Comparison of ENCODE assay signal across 9 cellular contexts in genomic region chr7:936131-937054, GRCh38. TPM values are rescaled to one million over a fixed set of nuclear protein-coding genes. Genes with fewer than 3 reads are reported as not detected.
DNase-seq lines count a peak whose midpoint lies in the region; ATAC-seq and TF ChIP-seq lines count a peak whose summit lies in the region.
"Had no signal": no experiment of that assay in that cellular context is flagged by ENCODE, and none has a peak within 500 bp of the region (broad histone marks: within the 10 kb centered on the region; RNA-seq: fewer than 3 reads in every experiment).

No MANE protein-coding gene starts in this region.

- H3K4me1 Mint-ChIP-seq in activated CD4-positive, alpha-beta memory T cell treated with anti-CD3 and anti-CD28 coated beads, Interleukin-2, amount 10 ng/mL, durations not matched to agents 7 days and 5 days, result peaks cover 24% of the 10 kb centered on the region
- H3K4me1 Mint-ChIP-seq in natural killer cell, result peaks cover 24 to 40% of the 10 kb centered on the region in 2 donors

- intact Hi-C loops in natural killer cell (cut with micrococcal nuclease), result no loop called here

- peaks cover 8% of the 10 kb centered on the region for H3K9me3 Mint-ChIP-seq in activated CD4-positive, alpha-beta memory T cell treated with anti-CD3 and anti-CD28 coated beads, Interleukin-2, amount 10 ng/mL, durations not matched to agents 7 days and 5 days
- H3K9me3 Mint-ChIP-seq in natural killer cell, result no peaks in the 10 kb centered on the region

- H3K4me3 Mint-ChIP-seq in activated CD4-positive, alpha-beta memory T cell treated with anti-CD3 and anti-CD28 coated beads, Interleukin-2, amount 10 ng/mL, durations not matched to agents 7 days and 5 days, result no peak overlapping the region
- no peak overlapping the region for H3K4me3 Mint-ChIP-seq in natural killer cell

- H3K4me3 ChIP-seq in GM12875 (ENCODE audit: low read depth, low read length), result peak overlapping the region; percentile 5

- TF ChIP-seq CTCF in GM12875 (IDR thresholded peaks at IDR 0.05; ENCODE audit: borderline replicate concordance, insufficient read depth, low read depth, low read length), result no peak
- no peak for TF ChIP-seq CTCF in natural killer cell (IDR thresholded peaks at IDR 0.05)

- peak overlapping the region; percentile 50 for H3K27ac Mint-ChIP-seq in activated CD4-positive, alpha-beta memory T cell treated with anti-CD3 and anti-CD28 coated beads, Interleukin-2, amount 10 ng/mL, durations not matched to agents 7 days and 5 days
- H3K27ac Mint-ChIP-seq in natural killer cell, result peak overlapping the region; percentile 67 to 70

- peak; percentile 59 for DNase-seq in activated CD4-positive, alpha-beta memory T cell treated with anti-CD3 and anti-CD28 coated beads, Interleukin-2, amount 10 ng/mL, durations not matched to agents 7 days and 5 days
- DNase-seq in natural killer cell, result no peak
- DNase-seq in NCI-H82 treated with DMSO at 0.1 percent for 48 hours (lab: John Stamatoyannopoulos, UW; ENCODE audit: unreplicated experiment), result no peak
- no peak for DNase-seq in anterior cingulate cortex (lab: John Stamatoyannopoulos, UW)
- no peak for DNase-seq in NK-92 treated with Interleukin-12 subunit alpha and Interleukin-12 subunit beta, amount 100 ng/mL, for 24 hours (lab: John Stamatoyannopoulos, UW)

- POLR2A ChIA-PET in activated CD4-positive, alpha-beta memory T cell treated with anti-CD3 and anti-CD28 coated beads, Interleukin-2, amount 10 ng/mL, durations not matched to agents 7 days and 5 days (lab: Charles Lee), result no interaction called here

- ATAC-seq in GM19467 (IDR thresholded peaks at IDR 0.05; ENCODE audit: unreplicated experiment) (peak; percentile 87), HG03442 (IDR thresholded peaks at IDR 0.05; ENCODE audit: unreplicated experiment) (peak; percentile 92), natural killer cell (peak; percentile 17 to 49 (median 48))

- no peaks in the 10 kb centered on the region for H3K36me3 Mint-ChIP-seq in activated CD4-positive, alpha-beta memory T cell treated with anti-CD3 and anti-CD28 coated beads, Interleukin-2, amount 10 ng/mL, durations not matched to agents 7 days and 5 days (ENCODE audit: low read depth)
- no peaks in the 10 kb centered on the region for H3K36me3 Mint-ChIP-seq in natural killer cell

- CTCF ChIA-PET in activated CD4-positive, alpha-beta memory T cell treated with anti-CD3 and anti-CD28 coated beads, Interleukin-2, amount 10 ng/mL, durations not matched to agents 7 days and 5 days (lab: Charles Lee), result no interaction called here

- H3K27me3 Mint-ChIP-seq in activated CD4-positive, alpha-beta memory T cell treated with anti-CD3 and anti-CD28 coated beads, Interleukin-2, amount 10 ng/mL, durations not matched to agents 7 days and 5 days, result peaks cover 15% of the 10 kb centered on the region
- H3K27me3 Mint-ChIP-seq in natural killer cell (ENCODE audit: low read depth in 2 of 2), result no peaks in the 10 kb centered on the region

RNA-seq across cellular contexts. Expression of gene ADAP1, which starts 18.1 kb away (rescaled TPM):
- 10 to 100 TPM; 11.1 to 13.0 TPM for total RNA-seq in activated CD4-positive, alpha-beta memory T cell treated with anti-CD3 and anti-CD28 coated beads, Interleukin-2, amount 10 ng/mL, durations not matched to agents 7 days and 5 days
- 100 to 1,000 TPM in 1 of 3 donors, 10 to 100 TPM in 2; 87.2 to 117 (median 89.2) TPM for total RNA-seq in natural killer cell

RNA-seq across cellular contexts. Expression of gene COX19, which starts 39.0 kb away (rescaled TPM):
- total RNA-seq in activated CD4-positive, alpha-beta memory T cell treated with anti-CD3 and anti-CD28 coated beads, Interleukin-2, amount 10 ng/mL, durations not matched to agents 7 days and 5 days, result 10 to 100 TPM; 17.4 to 18.2 TPM
- 10 to 100 TPM; 33.6 to 38.3 (median 33.6) TPM for total RNA-seq in natural killer cell

RNA-seq across cellular contexts. Expression of gene CYP2W1, which starts 46.6 kb away (rescaled TPM):
- total RNA-seq in activated CD4-positive, alpha-beta memory T cell treated with anti-CD3 and anti-CD28 coated beads, Interleukin-2, amount 10 ng/mL, durations not matched to agents 7 days and 5 days, result not detected
- total RNA-seq in natural killer cell, result not detected
- total RNA-seq: SK-MEL-5 had no signal

Comparison
In these comparisons a context has a peak if more than half of its experiments do, and no peak if none do; other contexts are left out.
1. RNA of gene ADAP1, which starts 18.1 kb away (total RNA-seq): 87.2 to 117 TPM in natural killer cell; 11.1 to 13.0 TPM in activated CD4-positive, alpha-beta memory T cell treated with anti-CD3 and anti-CD28 coated beads, Interleukin-2, amount 10 ng/mL, durations not matched to agents 7 days and 5 days; every median in the first group is over 4 times any median in the second.
2. Peak in every context shown above with its lines, with median percentiles within 50 percentile points of each other: ATAC-seq.